16 cellular contexts compared by ENCODE assay signal in the genomic region with DNA sequence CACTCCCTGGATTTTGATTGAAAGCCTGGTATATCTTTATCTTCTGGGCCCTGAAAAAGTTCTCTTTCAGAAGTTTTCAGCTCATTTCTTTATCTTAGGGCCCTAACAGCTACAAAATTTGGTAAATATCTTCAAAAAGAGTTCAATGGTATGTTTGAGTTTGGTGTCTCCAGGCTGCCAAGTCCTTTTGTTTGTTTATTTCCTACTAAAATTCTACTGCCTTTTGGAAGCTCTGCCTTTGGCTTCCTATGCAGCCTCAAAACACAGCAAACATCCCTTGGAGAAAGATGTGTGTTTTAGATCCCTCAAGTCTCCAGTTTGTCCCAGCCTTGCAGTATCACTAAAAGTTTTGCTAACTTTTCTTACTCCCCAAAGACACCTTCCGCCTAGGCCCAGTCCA.
DNase-seq lines count a peak whose midpoint lies in the region; TF ChIP-seq lines count a peak whose summit lies in the region.
"Had no signal": no experiment of that assay in that cellular context is flagged by ENCODE, and none has a peak within 500 bp of the region (broad histone marks: within the 10 kb centered on the region; RNA-seq: fewer than 3 reads in every experiment).

No MANE protein-coding gene starts in this region.

- H3K36me3 ChIP-seq in ectodermal cell (ENCODE audit: control insufficient read depth, insufficient read depth, low read length) = no peaks in the 10 kb centered on the region
- H3K36me3 ChIP-seq in mesodermal cell (ENCODE audit: control insufficient read depth, insufficient read depth, low read length) = no peaks in the 10 kb centered on the region
- no peaks in the 10 kb centered on the region for H3K36me3 ChIP-seq in smooth muscle cell (ENCODE audit: low read depth)
- H3K36me3 ChIP-seq in GM23248 (ENCODE audit: low read depth) = no peaks in the 10 kb centered on the region
- H3K36me3 ChIP-seq: HAP-1 had no signal

- H3F3A ChIP-seq in smooth muscle cell (ENCODE audit: low read depth) (no peaks in the 10 kb centered on the region), GM23248 (ENCODE audit: insufficient read depth) (no peaks in the 10 kb centered on the region)

- WGBS in H9 (ENCODE audit: extremely low coverage, insufficient read length, low lambda C conversion rate) = no CpG with 5 or more reads among the region's 1 CpG
- 89 to 97% methylated on average over 1 of the region's 1 CpG for WGBS in ectodermal cell, 2 experiments
- 78 to 80% methylated on average over 1 of the region's 1 CpG for WGBS in mesodermal cell (ENCODE audit: insufficient coverage in 2 of 2), 2 experiments
- 95% methylated on average over 1 of the region's 1 CpG for WGBS in smooth muscle cell (ENCODE audit: low lambda C conversion rate)
- 31 to 41% methylated on average over 1 of the region's 1 CpG for WGBS in GM23248 (ENCODE audit: low coverage in 1 of 2, low lambda C conversion rate in 2 of 2, missing lambda C conversion rate in 2 of 2), 2 experiments

- no peaks in the 10 kb centered on the region for H3K9me2 ChIP-seq in GM23248 (ENCODE audit: insufficient read depth)

- H3K4me3 Mint-ChIP-seq in H9 = no peak overlapping the region
- H3K4me3 Mint-ChIP-seq: CD4-positive, alpha-beta memory T cell; GM23338; HFFc6 had no signal

- H2AFZ ChIP-seq in H9 (ENCODE audit: low read length) (no peak overlapping the region), smooth muscle cell (ENCODE audit: low read depth) (peak overlapping the region; percentile 60), GM23248 (no peak overlapping the region)
- H2AFZ ChIP-seq: GM23338 had no signal

- no peak overlapping the region for H3K23ac ChIP-seq in H9 (ENCODE audit: insufficient read length, low read depth, low read length)

- no peak overlapping the region for H4K91ac ChIP-seq in H9 (ENCODE audit: insufficient read length, low read depth, low read length)

- no peak overlapping the region for H4K5ac ChIP-seq in H9 (ENCODE audit: insufficient read length, low read depth, low read length)

- no peak overlapping the region for H2AK5ac ChIP-seq in H9 (ENCODE audit: insufficient read length, low read length)

- no peak overlapping the region for H4K8ac ChIP-seq in H9 (replicated peaks; ENCODE audit: insufficient read length, low read depth, low read length)

- no peaks in the 10 kb centered on the region for H3K9me3 Mint-ChIP-seq in H9
- H3K9me3 Mint-ChIP-seq: GM23338 had no signal

- H3K4me3 ChIP-seq in ectodermal cell (ENCODE audit: insufficient read depth, low read depth, low read length) = no peak overlapping the region
- H3K4me3 ChIP-seq in mesodermal cell (ENCODE audit: extremely low read depth, insufficient read depth, low read length, poor library complexity, severe bottlenecking) = no peak overlapping the region
- no peak overlapping the region for H3K4me3 ChIP-seq in smooth muscle cell
- no peak overlapping the region for H3K4me3 ChIP-seq in GM23248
- H3K4me3 ChIP-seq: GM23338, HAP-1 had no signal

- no peak overlapping the region for H2BK20ac ChIP-seq in H9 (ENCODE audit: low read depth, low read length, poor library complexity, severe bottlenecking)

- DNase-seq in H9 = no peak
- no peak for DNase-seq in smooth muscle cell (lab: John Stamatoyannopoulos, UW; ENCODE audit: unreplicated experiment)
- no peak for DNase-seq in retina
- no peak for DNase-seq in GM23248
- no peak for DNase-seq in NCI-H1417 treated with DMSO at 0.1 percent for 48 hours (lab: John Stamatoyannopoulos, UW)
- DNase-seq: C1 segment of cervical spinal cord; Calu3; CD4-positive, alpha-beta memory T cell; COR-L47; DMS53; DND-41; HFFc6 had no signal

- H3K9ac ChIP-seq in H9 (ENCODE audit: extremely low read depth, insufficient read length, low read length) (no peak overlapping the region), smooth muscle cell (ENCODE audit: low read depth) (no peak overlapping the region), GM23248 (no peak overlapping the region)

- H3K79me2 ChIP-seq in H9 (ENCODE audit: insufficient read depth, low read length) (no peaks in the 10 kb centered on the region), smooth muscle cell (ENCODE audit: low read depth) (no peaks in the 10 kb centered on the region), GM23248 (ENCODE audit: insufficient read depth) (no peaks in the 10 kb centered on the region)

- H3K4me2 ChIP-seq in H9 (ENCODE audit: insufficient read depth, insufficient read length, low read length) = no peak overlapping the region
- H3K4me2 ChIP-seq in smooth muscle cell = no peak overlapping the region
- H3K4me2 ChIP-seq in GM23248 (ENCODE audit: unreplicated experiment) = no peak overlapping the region
- H3K4me2 ChIP-seq: GM23338 had no signal

- H3K4me1 ChIP-seq in H9 (ENCODE audit: insufficient read depth, low read length) (no peaks in the 10 kb centered on the region), ectodermal cell (ENCODE audit: control insufficient read depth, insufficient read depth, low read length) (no peaks in the 10 kb centered on the region), mesodermal cell (ENCODE audit: control insufficient read depth, insufficient read depth, low read length, poor library complexity, severe bottlenecking) (peaks cover 5% of the 10 kb centered on the region), smooth muscle cell (ENCODE audit: low read depth) (no peaks in the 10 kb centered on the region), GM23248 (ENCODE audit: insufficient read depth) (no peaks in the 10 kb centered on the region)
- H3K4me1 ChIP-seq: HAP-1 had no signal

- H3K4ac ChIP-seq in H9 (ENCODE audit: low read depth, low read length) = no peak overlapping the region

- H3K9me3 ChIP-seq in H9 (ENCODE audit: control insufficient read depth, low read depth, low read length) (no peaks in the 10 kb centered on the region), ectodermal cell (ENCODE audit: control insufficient read depth, low read length) (no peaks in the 10 kb centered on the region), mesodermal cell (ENCODE audit: control insufficient read depth, low read length) (no peaks in the 10 kb centered on the region), smooth muscle cell (replicated peaks; ENCODE audit: low read depth) (no peaks in the 10 kb centered on the region), GM23248 (ENCODE audit: low read depth) (no peaks in the 10 kb centered on the region)
- H3K9me3 ChIP-seq: HAP-1 had no signal

- in situ Hi-C loops in GM23248 (cut with MboI) = no loop called here

- H2BK12ac ChIP-seq in H9 (ENCODE audit: insufficient read length, low read depth, low read length) = no peak overlapping the region

- no peaks in the 10 kb centered on the region; a peak in 1 of 7 replicates for H3K36me3 Mint-ChIP-seq in H9 (ENCODE audit: insufficient read depth in 1 of 3, low read depth in 3 of 3)
- H3K36me3 Mint-ChIP-seq: CD4-positive, alpha-beta memory T cell had no signal

- no peak overlapping the region for H2BK120ac ChIP-seq in H9 (ENCODE audit: low read depth, low read length, poor library complexity, severe bottlenecking)

- H2BK15ac ChIP-seq in H9 (ENCODE audit: low read depth, low read length) = no peak overlapping the region

- no peaks in the 10 kb centered on the region for H4K20me1 ChIP-seq in H9 (ENCODE audit: control insufficient read depth, insufficient read depth, insufficient read length)
- no peaks in the 10 kb centered on the region for H4K20me1 ChIP-seq in smooth muscle cell (ENCODE audit: low read depth)
- H4K20me1 ChIP-seq in GM23248 (ENCODE audit: insufficient read depth) = no peaks in the 10 kb centered on the region

- no peaks in the 10 kb centered on the region for H3K79me1 ChIP-seq in H9 (ENCODE audit: insufficient read depth, low read depth, low read length, poor library complexity, severe bottlenecking)

- no peak overlapping the region for H3K18ac ChIP-seq in H9 (ENCODE audit: insufficient read length, low read depth, low read length)

- no peak overlapping the region for H3K27ac ChIP-seq in H9 (ENCODE audit: insufficient read length, low read depth, low read length)
- H3K27ac ChIP-seq in ectodermal cell (ENCODE audit: insufficient read depth, low read depth, low read length, poor library complexity, severe bottlenecking) = peak overlapping the region; percentile 17
- peak overlapping the region; percentile 19 for H3K27ac ChIP-seq in mesodermal cell (ENCODE audit: low read depth, low read length, severe bottlenecking)
- no peak overlapping the region for H3K27ac ChIP-seq in smooth muscle cell (ENCODE audit: low read depth)
- H3K27ac ChIP-seq in GM23248 = no peak overlapping the region

- no peak overlapping the region for H3T11ph ChIP-seq in H9 (ENCODE audit: low read length)

- H3K27me3 ChIP-seq in H9 (ENCODE audit: insufficient read depth, low read length) (no peaks in the 10 kb centered on the region), ectodermal cell (ENCODE audit: control insufficient read depth, insufficient read depth, low read length, poor library complexity, severe bottlenecking) (no peaks in the 10 kb centered on the region), smooth muscle cell (ENCODE audit: low read depth) (no peaks in the 10 kb centered on the region), GM23248 (replicated peaks; ENCODE audit: insufficient read depth) (no peaks in the 10 kb centered on the region)

- H3K56ac ChIP-seq in H9 (ENCODE audit: insufficient read length, low read depth, low read length) = no peak overlapping the region

- H3K14ac ChIP-seq in H9 (ENCODE audit: insufficient read depth, low read length) = no peak overlapping the region

- no peaks in the 10 kb centered on the region for H3K4me1 Mint-ChIP-seq in H9
- H3K4me1 Mint-ChIP-seq: CD4-positive, alpha-beta memory T cell; GM23338 had no signal

- no peak overlapping the region for H2BK5ac ChIP-seq in H9 (ENCODE audit: insufficient read length, low read length)

- H3K27me3 Mint-ChIP-seq in H9 (ENCODE audit: low read depth) = no peaks in the 10 kb centered on the region

- no peak for TF ChIP-seq CTCF in H9 (conservative IDR thresholded peaks at IDR 0.05)
- TF ChIP-seq CTCF in smooth muscle cell (IDR thresholded peaks at IDR 0.05; ENCODE audit: borderline replicate concordance, insufficient read depth, poor library complexity, severe bottlenecking) = no peak

- peak overlapping the region in 2 of 3 experiments; percentile 23 to 52; a peak in 2 of 7 replicates for H3K27ac Mint-ChIP-seq in H9
- H3K27ac Mint-ChIP-seq: CD4-positive, alpha-beta memory T cell; GM23338; HFFc6 had no signal

- no peaks in the 10 kb centered on the region for H3K23me2 ChIP-seq in H9 (ENCODE audit: insufficient read length, low read depth, low read length, poor library complexity, severe bottlenecking)

Comparison
In these comparisons a context has a peak if more than half of its experiments do, and no peak if none do; other contexts are left out.
1. H3K27ac ChIP-seq: peak in ectodermal cell (single experiment) and mesodermal cell (single experiment); none in H9 (single experiment), smooth muscle cell (single experiment) and GM23248 (single experiment).